ENCODE assay signal across 15 cellular contexts in the genomic region with DNA sequence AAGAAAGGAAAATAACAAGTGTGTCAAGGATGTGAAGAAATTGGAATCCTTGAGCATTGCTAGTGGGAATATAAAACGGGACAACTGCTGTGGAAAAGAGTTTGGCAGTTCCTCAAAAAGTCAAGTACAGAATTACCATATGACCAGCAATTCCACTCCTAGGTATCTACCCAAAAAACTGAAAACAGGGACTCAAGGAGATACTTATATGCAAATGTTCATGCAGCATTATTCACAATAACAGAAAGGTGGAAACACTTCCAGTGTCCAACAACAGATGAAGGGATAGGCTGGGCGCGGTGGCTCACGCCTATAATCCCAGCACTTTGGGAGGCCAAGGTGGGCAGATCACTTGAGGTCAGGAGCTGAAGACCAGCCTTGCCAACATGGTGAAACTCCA. TPM values are rescaled to one million over a fixed set of nuclear protein-coding genes. Genes with fewer than 3 reads are reported as not detected.
DNase-seq lines count a peak whose midpoint lies in the region; ATAC-seq and TF ChIP-seq lines count a peak whose summit lies in the region.
"Had no signal": no experiment of that assay in that cellular context is flagged by ENCODE, and none has a peak within 500 bp of the region (broad histone marks: within the 10 kb centered on the region; RNA-seq: fewer than 3 reads in every experiment).

No MANE protein-coding gene starts in this region.

- no peak overlapping the region for H2BK15ac ChIP-seq in mesenchymal stem cell (ENCODE audit: low read depth, poor library complexity, severe bottlenecking)

- H3K4me1 ChIP-seq in mesenchymal stem cell (ENCODE audit: control insufficient read depth, insufficient read depth, low read depth, low read length), result peaks cover 37% of the 10 kb centered on the region
- H3K4me1 ChIP-seq: BE2C had no signal

- H2BK5ac ChIP-seq in mesenchymal stem cell (ENCODE audit: low read depth, low read length, poor library complexity, severe bottlenecking), result no peak overlapping the region

- H2BK12ac ChIP-seq in mesenchymal stem cell (ENCODE audit: low read length in 2 of 2), result no peak overlapping the region

- H3K79me1 ChIP-seq in mesenchymal stem cell (replicated peaks; ENCODE audit: low read length, poor library complexity, severe bottlenecking), result peaks cover 31% of the 10 kb centered on the region

- no peak overlapping the region for H3K9ac ChIP-seq in mesenchymal stem cell (ENCODE audit: low read length)

- H3K14ac ChIP-seq in mesenchymal stem cell (ENCODE audit: low read length in 2 of 2), result no peak overlapping the region

- no peak overlapping the region for H3K23ac ChIP-seq in mesenchymal stem cell (ENCODE audit: low read length in 2 of 2)

- no peak overlapping the region for H3K4me2 ChIP-seq in mesenchymal stem cell (ENCODE audit: low read length, poor library complexity, severe bottlenecking)

- TF ChIP-seq CTCF in WERI-Rb-1 (IDR thresholded peaks at IDR 0.05; ENCODE audit: low read depth, low read length), result no peak
- TF ChIP-seq CTCF in omental fat pad (IDR thresholded peaks at IDR 0.05), result no peak

- H3K4ac ChIP-seq in mesenchymal stem cell (ENCODE audit: low read depth in 1 of 2, low read length in 2 of 2), result no peak overlapping the region

- H4K91ac ChIP-seq in mesenchymal stem cell (ENCODE audit: low read length), result no peak overlapping the region

- H3K27me3 ChIP-seq in WERI-Rb-1 (ENCODE audit: insufficient read depth, low read depth, severe bottlenecking) (no peaks in the 10 kb centered on the region), mesenchymal stem cell (ENCODE audit: control insufficient read depth in 1 of 2, insufficient read depth in 1 of 2, low read length in 2 of 2) (no peaks in the 10 kb centered on the region)
- H3K27me3 ChIP-seq: BE2C had no signal

- no peak overlapping the region for H2BK120ac ChIP-seq in mesenchymal stem cell (ENCODE audit: low read depth, low read length)

- DNase-seq in WERI-Rb-1 (no peak), mesenchymal stem cell (no peak), posterior vena cava (ENCODE audit: low spot score) (peak; percentile 45), omental fat pad (ENCODE audit: low spot score) (no peak), DMS 273 (lab: John Stamatoyannopoulos, UW; ENCODE audit: unreplicated experiment) (no peak), HuH-7 (ENCODE audit: low spot score) (no peak)
- no peak for DNase-seq in activated effector memory CD4-positive, alpha-beta T cell treated with Interleukin-2 at 50 U/mL for 16 hours
- DNase-seq: BE2C; CD4-positive, alpha-beta memory T cell; DMS153; DMS79 treated with DMSO at 0.1 percent for 48 hours; GOT3; H9 had no signal

- no peak overlapping the region for H4K8ac ChIP-seq in mesenchymal stem cell (ENCODE audit: low read length)

- WGBS in mesenchymal stem cell, result 89% methylated on average over 4 of the region's 4 CpGs

- intact Hi-C loops in posterior vena cava (cut with DNase I), result no loop called here

- H3K36me3 ChIP-seq in WERI-Rb-1 (peaks cover 6% of the 10 kb centered on the region; the same call in 1 of the 2 replicates), mesenchymal stem cell (ENCODE audit: control insufficient read depth in 1 of 2, insufficient read depth in 2 of 2, low read depth in 1 of 2, low read length in 2 of 2) (peaks cover 6 to 30% of the 10 kb centered on the region in 2 experiments)
- H3K36me3 ChIP-seq: BE2C had no signal

- no peak overlapping the region for H3K4me3 ChIP-seq in WERI-Rb-1 (ENCODE audit: low read depth, low read length)
- H3K4me3 ChIP-seq in mesenchymal stem cell (ENCODE audit: insufficient read depth in 1 of 2, low read depth in 1 of 2, low read length in 2 of 2), result no peak overlapping the region

- H3K9me3 ChIP-seq in WERI-Rb-1 (ENCODE audit: severe bottlenecking) (no peaks in the 10 kb centered on the region), mesenchymal stem cell (ENCODE audit: control insufficient read depth, low read length) (no peaks in the 10 kb centered on the region)
- H3K9me3 ChIP-seq: BE2C had no signal

- ATAC-seq in omental fat pad (ENCODE audit: low FRiP score), result no peak

- no peak overlapping the region for H2AFZ ChIP-seq in mesenchymal stem cell (ENCODE audit: low read depth, low read length)

- no peak overlapping the region for H3K18ac ChIP-seq in mesenchymal stem cell (ENCODE audit: low read depth in 1 of 2, low read length in 2 of 2)

- H3K27ac ChIP-seq in WERI-Rb-1 (peak overlapping the region; percentile 35), mesenchymal stem cell (ENCODE audit: low read length, poor library complexity, severe bottlenecking) (peak overlapping the region; percentile 20)
- H3K27ac ChIP-seq: C4-2B, HL-60 had no signal

- peak overlapping the region; percentile 55 for H2AK5ac ChIP-seq in mesenchymal stem cell (ENCODE audit: low read length, severe bottlenecking)

RNA-seq across cellular contexts. Expression of a gene that starts 33.5 kb away (rescaled TPM):
- 3.9 TPM for polyA plus RNA-seq in mesenchymal stem cell (2013, experiment 1 of 2)
- 3.8 TPM for polyA plus RNA-seq in mesenchymal stem cell (2013, experiment 2 of 2)
- total RNA-seq in posterior vena cava (10 to 100 TPM; 20.5 to 20.8 TPM), omental fat pad (10 to 100 TPM; 20.2 to 55.1 (median 32.5) TPM)
